Comparison of ENCODE assay signal across 1 cellular context in the genomic region with DNA sequence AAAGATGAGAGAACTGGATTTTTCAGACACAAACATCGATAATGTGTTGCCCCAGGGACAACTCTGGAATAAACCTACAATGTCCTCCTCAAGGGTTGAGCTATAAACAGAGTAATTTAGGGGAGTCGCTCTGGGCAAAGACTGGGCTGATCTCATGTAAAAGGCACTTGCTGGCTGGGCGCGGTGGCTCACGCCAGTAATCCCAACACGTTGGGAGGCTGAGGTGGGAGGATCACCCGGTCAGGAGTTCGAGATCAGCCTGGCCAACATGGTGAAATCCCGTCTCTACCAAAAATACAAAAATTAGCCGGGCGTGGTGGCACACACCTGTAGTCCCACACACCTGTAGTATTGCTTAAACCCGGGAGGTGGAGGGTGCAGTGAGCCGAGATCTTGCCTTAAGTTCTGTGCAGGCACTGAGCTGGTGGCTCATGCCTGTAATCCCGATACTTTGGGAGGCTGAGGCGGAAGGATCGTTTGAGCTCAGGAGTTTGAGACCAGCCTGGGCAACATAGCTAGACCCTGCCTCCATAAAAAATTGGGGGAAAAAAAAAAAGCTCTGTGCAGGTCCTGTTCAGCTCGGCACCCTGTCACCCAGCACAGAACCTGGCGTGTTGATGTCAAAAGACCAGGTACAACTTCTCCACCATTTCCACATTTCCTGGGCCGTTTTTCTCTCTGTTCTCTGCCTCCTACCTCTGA.
TF ChIP-seq lines count a peak whose summit lies in the region.

No MANE protein-coding gene starts in this region.

TF ChIP-seq in neural cell, 6 proteins besides CTCF, POLR2A, EP300 and RAD21 (continued from another document):
- TF ChIP-seq, protein P1, sequence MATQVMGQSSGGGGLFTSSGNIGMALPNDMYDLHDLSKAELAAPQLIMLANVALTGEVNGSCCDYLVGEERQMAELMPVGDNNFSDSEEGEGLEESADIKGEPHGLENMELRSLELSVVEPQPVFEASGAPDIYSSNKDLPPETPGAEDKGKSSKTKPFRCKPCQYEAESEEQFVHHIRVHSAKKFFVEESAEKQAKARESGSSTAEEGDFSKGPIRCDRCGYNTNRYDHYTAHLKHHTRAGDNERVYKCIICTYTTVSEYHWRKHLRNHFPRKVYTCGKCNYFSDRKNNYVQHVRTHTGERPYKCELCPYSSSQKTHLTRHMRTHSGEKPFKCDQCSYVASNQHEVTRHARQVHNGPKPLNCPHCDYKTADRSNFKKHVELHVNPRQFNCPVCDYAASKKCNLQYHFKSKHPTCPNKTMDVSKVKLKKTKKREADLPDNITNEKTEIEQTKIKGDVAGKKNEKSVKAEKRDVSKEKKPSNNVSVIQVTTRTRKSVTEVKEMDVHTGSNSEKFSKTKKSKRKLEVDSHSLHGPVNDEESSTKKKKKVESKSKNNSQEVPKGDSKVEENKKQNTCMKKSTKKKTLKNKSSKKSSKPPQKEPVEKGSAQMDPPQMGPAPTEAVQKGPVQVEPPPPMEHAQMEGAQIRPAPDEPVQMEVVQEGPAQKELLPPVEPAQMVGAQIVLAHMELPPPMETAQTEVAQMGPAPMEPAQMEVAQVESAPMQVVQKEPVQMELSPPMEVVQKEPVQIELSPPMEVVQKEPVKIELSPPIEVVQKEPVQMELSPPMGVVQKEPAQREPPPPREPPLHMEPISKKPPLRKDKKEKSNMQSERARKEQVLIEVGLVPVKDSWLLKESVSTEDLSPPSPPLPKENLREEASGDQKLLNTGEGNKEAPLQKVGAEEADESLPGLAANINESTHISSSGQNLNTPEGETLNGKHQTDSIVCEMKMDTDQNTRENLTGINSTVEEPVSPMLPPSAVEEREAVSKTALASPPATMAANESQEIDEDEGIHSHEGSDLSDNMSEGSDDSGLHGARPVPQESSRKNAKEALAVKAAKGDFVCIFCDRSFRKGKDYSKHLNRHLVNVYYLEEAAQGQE (IDR thresholded peaks at IDR 0.05; ENCODE audit: borderline replicate concordance): no peak
- TF ChIP-seq POLR2AphosphoS5 (IDR thresholded peaks at IDR 0.05): no peak
